In the genomic region with DNA sequence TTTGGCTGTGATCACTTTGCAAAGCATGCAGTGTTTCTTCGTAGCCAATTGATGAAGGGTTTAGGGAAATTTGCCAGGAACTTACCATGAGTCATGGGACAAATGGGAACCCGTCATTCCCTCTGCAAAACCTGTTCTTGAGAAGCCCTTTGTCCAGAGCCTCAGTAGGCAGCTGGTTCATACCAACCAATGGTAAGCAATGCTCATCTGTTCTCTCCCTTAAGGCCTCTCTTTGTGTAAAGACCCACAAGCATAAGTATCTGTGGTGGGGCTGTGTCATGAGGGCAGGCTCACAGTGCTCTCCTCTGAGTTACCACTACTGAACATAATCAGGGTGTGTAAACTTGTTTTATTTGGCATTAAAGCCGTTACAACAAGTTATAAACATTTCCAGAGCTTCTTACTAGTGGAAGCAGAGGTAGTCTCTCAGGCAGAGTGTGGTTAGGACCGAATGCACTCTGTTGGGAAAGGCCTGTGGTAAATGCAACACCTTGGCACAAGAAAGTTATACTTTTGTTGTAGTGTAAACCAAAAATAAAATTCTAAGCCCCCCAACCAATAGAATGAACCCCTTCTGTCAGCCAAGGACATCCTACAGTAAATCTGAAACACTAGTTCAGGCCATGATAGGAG, we compare ENCODE assay signal across 12 cellular contexts.
DNase-seq lines count a peak whose midpoint lies in the region; ATAC-seq and TF ChIP-seq lines count a peak whose summit lies in the region.
"Had no signal": no experiment of that assay in that cellular context is flagged by ENCODE, and none has a peak within 500 bp of the region (broad histone marks: within the 10 kb centered on the region; RNA-seq: fewer than 3 reads in every experiment).

No MANE protein-coding gene starts in this region.

- TF ChIP-seq RAD21 in SK-N-SH (IDR thresholded peaks at IDR 0.05; ENCODE audit: low read length): no peak

- H3K27me3 Mint-ChIP-seq in activated T-helper 1 cell treated with anti-CD3 and anti-CD28 coated beads, Interleukin-12 subunit alpha, Interleukin-12 subunit beta, Interleukin-2, Interleukin-4 antibody, amounts not matched to agents 30 ng/mL and 10 ng/mL and 1 ng/mL, durations not matched to agents 14 hours and 24 hours and 36 hours (ENCODE audit: insufficient read depth): peaks cover 13% of the 10 kb centered on the region

- peak overlapping the region; percentile 46 for H2BK120ac ChIP-seq in trophoblast cell (ENCODE audit: insufficient read depth, low read length, poor library complexity)

- peak; percentile 46 for DNase-seq in HFF-Myc (ENCODE audit: extremely low read depth, low read depth)
- no peak for DNase-seq in SK-N-SH
- DNase-seq in fibroblast of the conjunctiva (ENCODE audit: low read depth): peak; percentile 73
- DNase-seq in trophoblast cell: peak in 1 of 2 donors; percentile 53
- DNase-seq in NCI-H82 (lab: John Stamatoyannopoulos, UW): no peak
- no peak for DNase-seq in activated T-helper 1 cell treated with anti-CD3 and anti-CD28 coated beads, Interleukin-12 subunit alpha, Interleukin-12 subunit beta, Interleukin-2, Interleukin-4 antibody, amounts not matched to agents 30 ng/mL and 10 ng/mL and 1 ng/mL, durations not matched to agents 14 hours and 24 hours and 36 hours (ENCODE audit: low spot score)
- DNase-seq in activated T-cell treated with anti-CD3 and anti-CD28 coated beads for 4 hours: no peak
- DNase-seq: activated CD8-positive, alpha-beta memory T cell treated with anti-CD3 and anti-CD28 coated beads for 24 hours; stimulated activated CD4-positive, alpha-beta T cell treated with anti-CD3 and anti-CD28 coated beads, Interleukin-15, amount 100 ng/mL, for 24 hours had no signal

- H3K36me3 ChIP-seq in SK-N-SH (replicated peaks in 1 of 2; ENCODE audit: control insufficient read depth in 1 of 2, insufficient read depth in 2 of 2, low read length in 1 of 2) (no peaks in the 10 kb centered on the region), trophoblast cell (ENCODE audit: control insufficient read depth in 1 of 2, insufficient read depth in 2 of 2, low read length in 2 of 2) (no peaks in the 10 kb centered on the region)
- H3K36me3 ChIP-seq: SJSA1 had no signal

- H3K27me3 ChIP-seq in SK-N-SH (ENCODE audit: insufficient read depth) (no peaks in the 10 kb centered on the region), trophoblast cell (ENCODE audit: insufficient read depth, low read length) (no peaks in the 10 kb centered on the region)

- no peak overlapping the region for H3K27ac Mint-ChIP-seq in activated T-helper 1 cell treated with anti-CD3 and anti-CD28 coated beads, Interleukin-12 subunit alpha, Interleukin-12 subunit beta, Interleukin-2, Interleukin-4 antibody, amounts not matched to agents 30 ng/mL and 10 ng/mL and 1 ng/mL, durations not matched to agents 14 hours and 24 hours and 36 hours

- peak overlapping the region; percentile 9 for H4K8ac ChIP-seq in trophoblast cell (ENCODE audit: low read depth, low read length)

- peaks cover 14% of the 10 kb centered on the region for H3K4me1 Mint-ChIP-seq in activated T-helper 1 cell treated with anti-CD3 and anti-CD28 coated beads, Interleukin-12 subunit alpha, Interleukin-12 subunit beta, Interleukin-2, Interleukin-4 antibody, amounts not matched to agents 30 ng/mL and 10 ng/mL and 1 ng/mL, durations not matched to agents 14 hours and 24 hours and 36 hours (ENCODE audit: low read depth)

- H3K23ac ChIP-seq in trophoblast cell (ENCODE audit: low read length): no peak overlapping the region

- H3K4me1 ChIP-seq in SK-N-SH (ENCODE audit: control insufficient read depth in 1 of 2, insufficient read depth in 2 of 2, low read depth in 1 of 2, low read length in 1 of 2) (0 out of 4 replicates have a peak, but pooled peaks cover 0 to 4% of the 10 kb centered on the region in 2 experiments), trophoblast cell (ENCODE audit: control insufficient read depth in 1 of 2, insufficient read depth in 2 of 2, low read length in 2 of 2) (peaks cover 0 to 3% of the 10 kb centered on the region in 2 experiments)
- H3K4me1 ChIP-seq: SJSA1 had no signal

- CTCF ChIA-PET in SK-N-SH (lab: Yijun Ruan, JAX): interaction anchor here (0.8 kb wide), 2 partner anchors 32 to 50 kb away, joined by 3 to 4 read pairs; no protein-coding TSS in a partner anchor

- H3K9me3 ChIP-seq in SK-N-SH (no peaks in the 10 kb centered on the region), trophoblast cell (ENCODE audit: insufficient read depth, low read depth, low read length) (no peaks in the 10 kb centered on the region)
- H3K9me3 ChIP-seq: SJSA1 had no signal

- H4K20me1 ChIP-seq in SK-N-SH (ENCODE audit: insufficient read depth): no peaks in the 10 kb centered on the region

- H2AK5ac ChIP-seq in trophoblast cell (ENCODE audit: low read length): no peak overlapping the region

- no peaks in the 10 kb centered on the region for H3K9me2 ChIP-seq in SK-N-SH

- WGBS in SK-N-SH (ENCODE audit: low lambda C conversion rate): 40% methylated on average over 4 of the region's 4 CpGs
- WGBS in trophoblast cell (ENCODE audit: extremely low coverage, insufficient coverage, insufficient read length): no CpG with 5 or more reads among the region's 4 CpGs

- no peak overlapping the region for H2BK5ac ChIP-seq in trophoblast cell (ENCODE audit: low read depth, low read length, poor library complexity)

- POLR2A ChIA-PET in SK-N-SH (lab: Yijun Ruan, JAX): no interaction called here

- H3K9me3 Mint-ChIP-seq in activated T-helper 1 cell treated with anti-CD3 and anti-CD28 coated beads, Interleukin-12 subunit alpha, Interleukin-12 subunit beta, Interleukin-2, Interleukin-4 antibody, amounts not matched to agents 30 ng/mL and 10 ng/mL and 1 ng/mL, durations not matched to agents 14 hours and 24 hours and 36 hours: no peaks in the 10 kb centered on the region
- H3K9me3 Mint-ChIP-seq: central memory CD8-positive, alpha-beta T cell had no signal

- H3K4ac ChIP-seq in trophoblast cell (ENCODE audit: low read depth, low read length): no peak overlapping the region

- no peak overlapping the region for H4K91ac ChIP-seq in trophoblast cell (ENCODE audit: low read depth, low read length)

- H3K4me3 ChIP-seq in HFF-Myc (replicated peaks; ENCODE audit: low read depth, low read length): no peak overlapping the region
- H3K4me3 ChIP-seq in SK-N-SH (ENCODE audit: low read depth in 2 of 2, low read length in 1 of 2): no peak overlapping the region
- H3K4me3 ChIP-seq in trophoblast cell (ENCODE audit: low read depth, low read length): no peak overlapping the region
- H3K4me3 ChIP-seq: SJSA1 had no signal

- no peaks in the 10 kb centered on the region for H3K79me1 ChIP-seq in trophoblast cell (ENCODE audit: low read length)

- H3K36me3 Mint-ChIP-seq in activated T-helper 1 cell treated with anti-CD3 and anti-CD28 coated beads, Interleukin-12 subunit alpha, Interleukin-12 subunit beta, Interleukin-2, Interleukin-4 antibody, amounts not matched to agents 30 ng/mL and 10 ng/mL and 1 ng/mL, durations not matched to agents 14 hours and 24 hours and 36 hours (ENCODE audit: low read depth): no peaks in the 10 kb centered on the region

- TF ChIP-seq EP300 in SK-N-SH (IDR thresholded peaks at IDR 0.05; ENCODE audit: borderline replicate concordance in 1 of 2, low read depth in 1 of 2, low read length in 1 of 2): no peak

- no peak overlapping the region for H3K4me3 Mint-ChIP-seq in activated T-helper 1 cell treated with anti-CD3 and anti-CD28 coated beads, Interleukin-12 subunit alpha, Interleukin-12 subunit beta, Interleukin-2, Interleukin-4 antibody, amounts not matched to agents 30 ng/mL and 10 ng/mL and 1 ng/mL, durations not matched to agents 14 hours and 24 hours and 36 hours
- H3K4me3 Mint-ChIP-seq: central memory CD8-positive, alpha-beta T cell had no signal

- no peaks in the 10 kb centered on the region for H3K79me2 ChIP-seq in SK-N-SH (ENCODE audit: insufficient read depth)
- H3K79me2 ChIP-seq in trophoblast cell (ENCODE audit: control insufficient read depth, insufficient read depth, low read length, poor library complexity): no peaks in the 10 kb centered on the region

- H3K27ac ChIP-seq in SK-N-SH (ENCODE audit: low read depth in 2 of 2, low read length in 1 of 2): no peak overlapping the region
- H3K27ac ChIP-seq in trophoblast cell (ENCODE audit: low read depth, low read length): no peak overlapping the region
- H3K27ac ChIP-seq: SJSA1 had no signal

- TF ChIP-seq CTCF in HFF-Myc (IDR thresholded peaks at IDR 0.05; ENCODE audit: low read depth, low read length, missing control alignments) (no peak), SK-N-SH (IDR thresholded peaks at IDR 0.05) (no peak)

- intact Hi-C loops in activated T-helper 1 cell treated with anti-CD3 and anti-CD28 coated beads, Interleukin-12 subunit alpha, Interleukin-12 subunit beta, Interleukin-2, Interleukin-4 antibody, amounts not matched to agents 30 ng/mL and 10 ng/mL and 1 ng/mL, durations not matched to agents 14 hours and 24 hours and 36 hours (cut with micrococcal nuclease): no loop called here

- H4K12ac ChIP-seq in trophoblast cell (ENCODE audit: low read depth, low read length): no peak overlapping the region

- no peak overlapping the region for H3K14ac ChIP-seq in trophoblast cell (ENCODE audit: low read length)

- H3K9ac ChIP-seq in SK-N-SH (no peak overlapping the region), trophoblast cell (ENCODE audit: low read length) (no peak overlapping the region)

- no peaks in the 10 kb centered on the region for H3F3A ChIP-seq in SK-N-SH (replicated peaks; ENCODE audit: insufficient read depth)

- H3K4me2 ChIP-seq in SK-N-SH (no peak overlapping the region; the same call in 1 of the 2 replicates), trophoblast cell (ENCODE audit: low read length) (no peak overlapping the region)

- no peak overlapping the region for H3K18ac ChIP-seq in trophoblast cell (ENCODE audit: low read length)

- H2BK12ac ChIP-seq in trophoblast cell (ENCODE audit: low read length): no peak overlapping the region

- ATAC-seq in HG02759 (IDR thresholded peaks at IDR 0.05; ENCODE audit: unreplicated experiment): no peak

- H2AFZ ChIP-seq in SK-N-SH (ENCODE audit: low read depth) (no peak overlapping the region), trophoblast cell (ENCODE audit: insufficient read depth, low read length, poor library complexity) (no peak overlapping the region)

TF ChIP-seq in SK-N-SH, 30 proteins besides CTCF, POLR2A, EP300 and RAD21 (continues in another document):
- no peak for TF ChIP-seq RXRA (IDR thresholded peaks at IDR 0.05; ENCODE audit: borderline replicate concordance, low read depth)
- TF ChIP-seq ELF1 (IDR thresholded peaks at IDR 0.05): no peak
- TF ChIP-seq, protein P1, sequence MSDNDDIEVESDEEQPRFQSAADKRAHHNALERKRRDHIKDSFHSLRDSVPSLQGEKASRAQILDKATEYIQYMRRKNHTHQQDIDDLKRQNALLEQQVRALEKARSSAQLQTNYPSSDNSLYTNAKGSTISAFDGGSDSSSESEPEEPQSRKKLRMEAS (IDR thresholded peaks at IDR 0.05; ENCODE audit: low read depth): no peak
- no peak; the same call in 1 of the 2 replicates for TF ChIP-seq TCF12 (IDR thresholded peaks at IDR 0.05)
- TF ChIP-seq FOSL2 (IDR thresholded peaks at IDR 0.05; ENCODE audit: borderline replicate concordance, low read depth): peak; percentile 63; the same call in 1 of the 2 replicates
- 0 out of 2 replicates have a peak, but pooled peaks have one; percentile 19 for TF ChIP-seq JUND (IDR thresholded peaks at IDR 0.05)

Comparison
In these comparisons a context has a peak if more than half of its experiments do, and no peak if none do; other contexts are left out.
1. DNase-seq: peak in HFF-Myc (single experiment) and fibroblast of the conjunctiva (single experiment); none in SK-N-SH (single experiment), NCI-H82 (single experiment), activated T-helper 1 cell treated with anti-CD3 and anti-CD28 coated beads, Interleukin-12 subunit alpha, Interleukin-12 subunit beta, Interleukin-2, Interleukin-4 antibody, amounts not matched to agents 30 ng/mL and 10 ng/mL and 1 ng/mL, durations not matched to agents 14 hours and 24 hours and 36 hours (single experiment) and activated T-cell treated with anti-CD3 and anti-CD28 coated beads for 4 hours (single experiment).